ENCODE assay signal across 10 cellular contexts in the genomic region with DNA sequence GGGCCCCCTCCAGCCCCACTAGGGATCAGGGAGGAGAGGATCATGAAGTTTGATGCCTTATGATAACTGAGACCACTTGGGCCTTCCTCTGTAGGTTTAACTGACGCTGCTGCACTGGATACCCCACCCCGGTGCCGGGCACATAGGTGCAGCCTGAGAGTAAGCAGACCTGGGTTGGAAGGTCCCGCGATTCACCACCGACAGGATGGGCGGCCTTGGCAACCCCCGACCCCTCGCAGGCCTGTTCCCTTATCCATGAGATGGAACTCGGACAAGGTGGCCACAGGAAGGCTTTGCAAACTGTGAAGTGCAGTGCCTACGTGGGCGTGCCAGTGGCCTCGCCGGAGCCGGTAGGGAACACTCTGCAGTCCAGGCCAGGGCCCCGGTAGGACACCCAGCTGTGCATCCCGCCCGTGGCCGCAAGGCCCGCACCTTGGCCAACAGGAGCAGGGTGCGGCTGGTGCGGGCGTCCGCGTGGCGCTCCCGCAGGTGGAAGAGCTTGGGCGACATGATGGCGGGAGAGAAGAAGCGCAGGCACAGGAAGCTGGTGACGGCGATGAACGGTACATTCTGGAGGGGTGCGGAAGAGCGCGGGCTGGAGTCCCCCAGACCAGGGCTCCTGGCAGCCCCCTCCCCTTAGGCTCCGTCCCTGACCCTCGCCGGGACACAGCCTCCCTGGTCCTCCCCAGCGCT. TPM values are rescaled to one million over a fixed set of nuclear protein-coding genes. Genes with fewer than 3 reads are reported as not detected.
DNase-seq lines count a peak whose midpoint lies in the region; ATAC-seq and TF ChIP-seq lines count a peak whose summit lies in the region.
"Not testable (repeated sequence)": the region's sequence is repeated elsewhere in the genome, so short reads cannot be mapped to it uniquely, and the experiment has no call there.
"Had no signal": no experiment of that assay in that cellular context is flagged by ENCODE, and none has a peak within 500 bp of the region (broad histone marks: within the 10 kb centered on the region; RNA-seq: fewer than 3 reads in every experiment).

No MANE protein-coding gene starts in this region.

- not testable (repeated sequence) for H3K27me3 Mint-ChIP-seq in activated CD4-positive, alpha-beta T cell treated with anti-CD3 and anti-CD28 coated beads, Interleukin-2, amount 10 ng/mL, durations not matched to agents 24 days and 14 days; central memory CD8-positive, alpha-beta T cell

- H3K9me3 ChIP-seq in sigmoid colon: not testable (repeated sequence)

- not testable (repeated sequence) for H3K4me1 ChIP-seq in ACC112 (ENCODE audit: control insufficient read depth, insufficient read depth, low read length, unreplicated experiment)
- peaks cover 0 to 15% (median 12%) of the 10 kb centered on the region in 4 donors for H3K4me1 ChIP-seq in sigmoid colon

- H3K27me3 ChIP-seq in ACC112 (ENCODE audit: insufficient read depth, low read length); sigmoid colon: not testable (repeated sequence)

- H3K27ac ChIP-seq in ACC112 (ENCODE audit: low read depth, low read length): not testable (repeated sequence)
- peak overlapping the region; percentile 27 to 70 (median 48) for H3K27ac ChIP-seq in sigmoid colon

- DNase-seq in activated CD4-positive, alpha-beta T cell treated with anti-CD3 and anti-CD28 coated beads, Interleukin-2, amount 10 ng/mL, durations not matched to agents 24 days and 14 days; central memory CD8-positive, alpha-beta T cell (ENCODE audit: low spot score in 2 of 2); left colon: not testable (repeated sequence)
- peak; percentile 55 for DNase-seq in sigmoid colon

- TF ChIP-seq CTCF in sigmoid colon (IDR thresholded peaks at IDR 0.05): not testable (repeated sequence)

- ATAC-seq in GM18909 (IDR thresholded peaks at IDR 0.05; ENCODE audit: poor library complexity, unreplicated experiment): peak; percentile 2
- ATAC-seq in HG02588 (IDR thresholded peaks at IDR 0.05; ENCODE audit: unreplicated experiment): peak; percentile 2
- ATAC-seq in HG03571 (IDR thresholded peaks at IDR 0.05; ENCODE audit: unreplicated experiment): peak; percentile 10
- ATAC-seq in central memory CD8-positive, alpha-beta T cell (replicated peaks; ENCODE audit: extremely low read depth, poor library complexity, severe bottlenecking): peak; percentile 57
- peak; percentile 0 for ATAC-seq in left colon

- intact Hi-C loops in activated CD4-positive, alpha-beta T cell treated with anti-CD3 and anti-CD28 coated beads, Interleukin-2, amount 10 ng/mL, durations not matched to agents 24 days and 14 days (cut with micrococcal nuclease); left colon (cut with DNase I, micrococcal nuclease): not testable (repeated sequence)
- intact Hi-C loops in sigmoid colon (cut with DNase I): loop anchor here (5.0 kb wide), 1 partner anchor 452 kb away; a partner anchor contains a TSS

- H3K27ac Mint-ChIP-seq in activated CD4-positive, alpha-beta T cell treated with anti-CD3 and anti-CD28 coated beads, Interleukin-2, amount 10 ng/mL, durations not matched to agents 24 days and 14 days: peak overlapping the region; percentile 58
- H3K27ac Mint-ChIP-seq in central memory CD8-positive, alpha-beta T cell (ENCODE audit: low read depth): not testable (repeated sequence)

- H3K36me3 Mint-ChIP-seq in activated CD4-positive, alpha-beta T cell treated with anti-CD3 and anti-CD28 coated beads, Interleukin-2, amount 10 ng/mL, durations not matched to agents 24 days and 14 days (ENCODE audit: low read depth); central memory CD8-positive, alpha-beta T cell (ENCODE audit: insufficient read depth): not testable (repeated sequence)

- not testable (repeated sequence) for H3K79me2 ChIP-seq in ACC112 (ENCODE audit: control insufficient read depth, insufficient read depth, low read length, unreplicated experiment)

- not testable (repeated sequence) for TF ChIP-seq EP300 in sigmoid colon (IDR thresholded peaks at IDR 0.05)

- 11 to 20% methylated on average over 13 to 20 of the region's 40 CpGs for WGBS in sigmoid colon, 2 donors

- H3K4me1 Mint-ChIP-seq in activated CD4-positive, alpha-beta T cell treated with anti-CD3 and anti-CD28 coated beads, Interleukin-2, amount 10 ng/mL, durations not matched to agents 24 days and 14 days: peaks cover 14% of the 10 kb centered on the region
- H3K4me1 Mint-ChIP-seq in central memory CD8-positive, alpha-beta T cell: not testable (repeated sequence)

- peak overlapping the region; percentile 83 for H3K4me3 Mint-ChIP-seq in activated CD4-positive, alpha-beta T cell treated with anti-CD3 and anti-CD28 coated beads, Interleukin-2, amount 10 ng/mL, durations not matched to agents 24 days and 14 days
- peak overlapping the region; percentile 74 for H3K4me3 Mint-ChIP-seq in central memory CD8-positive, alpha-beta T cell

- not testable (repeated sequence) for TF ChIP-seq POLR2A in sigmoid colon (IDR thresholded peaks at IDR 0.05)

- H3K36me3 ChIP-seq in ACC112 (ENCODE audit: insufficient read depth, low read length); sigmoid colon: not testable (repeated sequence)

- H2AFZ ChIP-seq in ACC112 (ENCODE audit: low read length, unreplicated experiment): not testable (repeated sequence)

- H3K4me3 ChIP-seq in ACC112 (ENCODE audit: low read depth, low read length): peak overlapping the region; percentile 62; the same call in 1 of the 2 replicates
- peak overlapping the region; percentile 16 to 47 (median 39) for H3K4me3 ChIP-seq in sigmoid colon

- H3K9me3 Mint-ChIP-seq in activated CD4-positive, alpha-beta T cell treated with anti-CD3 and anti-CD28 coated beads, Interleukin-2, amount 10 ng/mL, durations not matched to agents 24 days and 14 days; central memory CD8-positive, alpha-beta T cell: not testable (repeated sequence)

RNA-seq across cellular contexts. Expression of a gene that starts 4.6 kb away (rescaled TPM):
- 127 and 131 TPM in 2 replicates for total RNA-seq in activated CD4-positive, alpha-beta T cell treated with anti-CD3 and anti-CD28 coated beads, Interleukin-2, amount 10 ng/mL, durations not matched to agents 24 days and 14 days
- total RNA-seq in left colon: 10 to 100 TPM; 87.0 to 90.5 TPM
- total RNA-seq in sigmoid colon: 100 to 1,000 TPM in 1 of 4 donors, 10 to 100 TPM in 3; 76.7 to 124 (median 86.6) TPM
- polyA plus RNA-seq in sigmoid colon: 100 to 1,000 TPM in 2 of 3 donors, 10 to 100 TPM in 1; 91.9 to 149 (median 102) TPM

RNA-seq across cellular contexts. Expression of a gene that starts 25.4 kb away (rescaled TPM):
- 0.42 TPM in 1 of 2 replicates, not detected in the other for total RNA-seq in activated CD4-positive, alpha-beta T cell treated with anti-CD3 and anti-CD28 coated beads, Interleukin-2, amount 10 ng/mL, durations not matched to agents 24 days and 14 days
- total RNA-seq in left colon (under 1 TPM; 0.58 to 0.64 TPM), sigmoid colon (1 to 10 TPM in 2 of 4 donors, under 1 TPM in 2; 0.71 to 2.1 (median 1.1) TPM)
- polyA plus RNA-seq in sigmoid colon: 1 to 10 TPM in 2 of 3 donors, not detected in 1; 1.2 to 3.0 TPM

RNA-seq across cellular contexts. Expression of a gene that starts 42.2 kb away (rescaled TPM):
- not detected in 2 replicates for total RNA-seq in activated CD4-positive, alpha-beta T cell treated with anti-CD3 and anti-CD28 coated beads, Interleukin-2, amount 10 ng/mL, durations not matched to agents 24 days and 14 days
- not detected for total RNA-seq in left colon
- not detected for total RNA-seq in sigmoid colon
- polyA plus RNA-seq in sigmoid colon: not detected
- total RNA-seq: foreskin keratinocyte, osteocyte had no signal
- polyA plus RNA-seq: foreskin keratinocyte had no signal

RNA-seq across cellular contexts. Expression of a gene that starts 42.4 kb away (rescaled TPM):
- 39.3 and 41.9 TPM in 2 replicates for total RNA-seq in activated CD4-positive, alpha-beta T cell treated with anti-CD3 and anti-CD28 coated beads, Interleukin-2, amount 10 ng/mL, durations not matched to agents 24 days and 14 days
- total RNA-seq in left colon (10 to 100 TPM; 20.7 to 22.8 TPM), sigmoid colon (10 to 100 TPM; 17.5 to 39.9 (median 24.8) TPM)
- 10 to 100 TPM in 1 of 3 donors, 1 to 10 TPM in 2; 5.5 to 23.4 (median 9.6) TPM for polyA plus RNA-seq in sigmoid colon

Comparison
In these comparisons a context has a peak if more than half of its experiments do, and no peak if none do; other contexts are left out.
1. ATAC-seq: peak in every context shown above with its lines; median percentile 57 in central memory CD8-positive, alpha-beta T cell; 10 in HG03571; 2 in GM18909; 2 in HG02588; 0 in left colon.